ENCODE assay signal across 8 cellular contexts in the genomic region with DNA sequence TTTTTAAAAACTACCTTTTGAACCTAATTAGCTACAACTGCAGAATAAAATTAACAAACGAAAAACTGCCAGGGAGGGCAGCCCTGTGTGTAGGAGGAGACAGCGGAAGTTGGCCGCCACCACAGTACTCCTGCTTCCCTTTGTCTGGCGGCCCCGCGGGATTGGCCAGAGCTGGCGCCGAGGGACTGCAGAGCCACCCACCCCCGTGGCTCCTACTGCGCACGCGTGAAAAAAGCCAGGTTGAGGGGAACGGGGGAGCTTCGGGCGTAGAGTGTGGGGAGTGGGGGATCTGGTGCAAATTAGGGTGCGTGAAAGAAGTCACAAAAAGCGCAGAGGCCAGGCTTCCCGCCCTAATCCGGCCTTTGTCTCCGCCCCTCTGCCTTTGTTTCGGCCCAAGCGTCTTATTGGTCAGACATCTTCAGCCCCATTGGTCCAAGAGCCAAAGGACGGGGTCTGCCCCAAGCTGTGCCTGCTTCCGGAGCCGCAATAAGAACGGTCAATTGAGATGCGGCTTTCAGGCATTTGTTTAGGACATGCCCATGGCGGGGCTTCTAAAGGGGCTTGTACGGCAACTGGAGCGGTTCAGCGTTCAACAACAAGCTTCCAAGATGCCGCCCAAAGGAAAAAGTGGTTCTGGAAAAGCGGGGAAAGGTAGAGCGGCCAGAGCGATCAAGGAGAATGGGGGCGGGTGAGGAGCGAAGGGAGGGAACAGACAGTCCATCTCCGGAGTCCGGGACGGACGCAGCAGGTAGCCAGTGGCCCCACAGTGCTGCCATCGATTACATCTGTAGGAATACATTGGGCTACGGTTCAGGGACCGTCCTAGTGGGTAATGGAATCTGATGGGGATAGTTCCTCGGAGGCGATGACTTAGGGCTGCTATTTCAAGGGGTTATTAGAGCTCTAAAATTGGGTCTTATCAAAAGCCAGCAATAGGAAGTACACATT. TPM values are rescaled to one million over a fixed set of nuclear protein-coding genes. Genes with fewer than 3 reads are reported as not detected.
DNase-seq lines count a peak whose midpoint lies in the region; ATAC-seq, FAIRE-seq and TF ChIP-seq lines count a peak whose summit lies in the region.

A gene (plus strand): TSS at position 580 of the 948 bp plus-strand sequence. CDS start 29 bp downstream, at position 609.

- TF ChIP-seq POLR2A in tibial nerve (IDR thresholded peaks at IDR 0.05) = peak in 1 of 2 donors; percentile 56

- FAIRE-seq in pancreas (lab: Jason Lieb, UNC) = peak; percentile 79

- H3K27ac ChIP-seq in pancreas = peak within 1 kb of the TSS; percentile 51 to 77 (median 71)
- H3K27ac ChIP-seq in tibial nerve = peak within 1 kb of the TSS in 3 of 4 donors; percentile 71 to 84 (median 73)

- TF ChIP-seq EP300 in tibial nerve (IDR thresholded peaks at IDR 0.05) = peak in 1 of 2 donors; percentile 77

- DNase-seq in GM10266 (ENCODE audit: extremely low spot score) = peak; percentile 81
- DNase-seq in NCI-H1105 treated with DMSO at 0.1 percent for 48 hours (lab: John Stamatoyannopoulos, UW) = peak; percentile 95
- peak; percentile 83 for DNase-seq in SKM-1 treated with dmso at 0.1 percent for 144 hours (lab: John Stamatoyannopoulos, UW; ENCODE audit: unreplicated experiment)
- DNase-seq in activated naive CD8-positive, alpha-beta T cell treated with anti-CD3 and anti-CD28 coated beads, Interleukin-2, amount 50 U/mL, for 16 hours (ENCODE audit: low read depth, low spot score) = peak; percentile 57
- peak; percentile 92 for DNase-seq in Right ventricle myocardium inferior (ENCODE audit: missing footprints)
- peak; percentile 82 to 92 (median 90) for DNase-seq in pancreas
- DNase-seq in tibial nerve (ENCODE audit: low spot score in 2 of 2) = peak; percentile 65 to 82

- TF ChIP-seq CTCF in GM10266 (IDR thresholded peaks at IDR 0.05; ENCODE audit: control insufficient read depth, insufficient read depth, low read depth, missing control alignments) (no peak), pancreas (IDR thresholded peaks at IDR 0.05) (no peak), tibial nerve (IDR thresholded peaks at IDR 0.05) (no peak)

- peak within 1 kb of the TSS; percentile 41 to 51 (median 48) for H3K4me3 ChIP-seq in pancreas
- H3K4me3 ChIP-seq in tibial nerve = peak within 1 kb of the TSS; percentile 49 to 67 (median 53)

- 0 to 16% methylated on average over 46 of the region's 46 CpGs for WGBS in pancreas, 2 donors
- 1 to 25% methylated on average over 26 to 45 of the region's 46 CpGs for WGBS in tibial nerve, 2 donors

- H3K36me3 ChIP-seq in pancreas (no peaks in the 10 kb centered on the region), tibial nerve (no peaks in the 10 kb centered on the region)

- ATAC-seq in HG02678 (IDR thresholded peaks at IDR 0.05; ENCODE audit: unreplicated experiment) = peak; percentile 94
- peak; percentile 99 for ATAC-seq in Right ventricle myocardium inferior
- ATAC-seq in pancreas = peak; percentile 95 to 99 (median 98)

- intact Hi-C loops in Right ventricle myocardium inferior (cut with DNase I) = loop anchor here (5.0 kb wide), 1 partner anchor 164 kb away; no protein-coding TSS in a partner anchor
- intact Hi-C loops in pancreas (cut with DNase I) = no loop called here

- H3K27me3 ChIP-seq in pancreas = peaks cover 0 to 5% (median 0%) of the 10 kb centered on the region in 4 donors
- no peaks in the 10 kb centered on the region for H3K27me3 ChIP-seq in tibial nerve

- H3K4me1 ChIP-seq in pancreas = peaks cover 0 to 4% (median 0%) of the 10 kb centered on the region in 3 donors
- H3K4me1 ChIP-seq in tibial nerve = peaks cover 0 to 23% (median 0%) of the 10 kb centered on the region in 4 donors

- H3K9me3 ChIP-seq in pancreas = no peaks in the 10 kb centered on the region
- no peaks in the 10 kb centered on the region for H3K9me3 ChIP-seq in tibial nerve

RNA-seq across cellular contexts. Expression of the gene that starts here (rescaled TPM):
- total RNA-seq in Right ventricle myocardium inferior (12.0 TPM), pancreas (1 to 10 TPM; 3.6 to 5.8 (median 4.0) TPM), tibial nerve (10 to 100 TPM in 2 of 4 donors, 1 to 10 TPM in 2; 5.7 to 12.5 (median 8.6) TPM)
- polyA plus RNA-seq in pancreas = 10 to 100 TPM; 11.6 to 13.4 TPM

Comparison
In these comparisons a context has a peak if more than half of its experiments do, and no peak if none do; other contexts are left out.
1. Peak in every context shown above with its lines: DNase-seq, ATAC-seq, H3K4me3 ChIP-seq and H3K27ac ChIP-seq.